ENCODE assay signal across 1 cellular context in genomic region chr16:3004319-3004718, GRCh38.
TF ChIP-seq lines count a peak whose summit lies in the region.

No MANE protein-coding gene starts in this region.

TF ChIP-seq in IMR-90, 13 proteins besides CTCF, POLR2A, EP300 and RAD21:
- TF ChIP-seq CHD1 (IDR thresholded peaks at IDR 0.05; ENCODE audit: low read depth, low read length) (no peak), FOS (IDR thresholded peaks at IDR 0.05; ENCODE audit: low read depth, low read length) (no peak), MAFK (IDR thresholded peaks at IDR 0.05; ENCODE audit: low read depth, low read length) (no peak)
